Comparison of ENCODE assay signal across 24 cellular contexts in the genomic region with DNA sequence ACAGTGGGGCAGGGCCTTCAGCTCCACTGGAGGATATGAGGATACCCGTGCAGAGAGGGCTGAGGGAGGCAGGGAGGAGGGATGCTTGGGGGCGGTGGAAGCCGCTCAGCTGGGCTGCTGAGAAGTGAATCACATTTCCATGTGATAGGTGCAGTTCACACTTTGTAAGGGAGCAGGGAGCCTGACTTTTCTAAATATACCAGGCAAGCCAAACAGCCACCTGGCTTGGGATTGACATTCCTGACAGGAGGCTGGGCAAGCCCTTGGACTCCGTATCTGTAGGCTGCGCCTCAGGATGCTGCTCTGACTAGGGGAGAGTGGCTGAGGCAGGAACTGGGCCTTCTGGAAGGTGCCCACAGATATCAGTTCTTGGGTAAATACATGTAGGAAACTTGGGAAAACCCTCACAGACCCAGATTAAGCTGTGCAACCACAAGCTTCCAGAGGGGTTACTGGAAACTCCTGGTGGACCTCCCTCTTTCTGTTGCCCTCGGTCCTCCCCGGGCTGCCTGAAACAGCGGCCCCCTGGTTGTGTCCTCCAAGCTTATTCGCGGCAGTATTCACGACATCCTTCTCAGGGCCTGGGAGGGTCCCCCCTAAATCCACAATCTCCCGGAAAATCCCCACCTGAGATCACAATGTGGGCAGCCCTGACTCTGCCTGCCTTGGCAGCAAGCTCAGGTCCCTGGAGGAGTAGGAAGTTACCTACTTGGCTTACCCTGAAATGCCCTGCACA. TPM values are rescaled to one million over a fixed set of nuclear protein-coding genes. Genes with fewer than 3 reads are reported as not detected.
"Had no signal": no experiment of that assay in that cellular context is flagged by ENCODE, and none has a peak within 500 bp of the region (broad histone marks: within the 10 kb centered on the region; RNA-seq: fewer than 3 reads in every experiment).

No MANE protein-coding gene starts in this region.

- H3K4me3 ChIP-seq: dorsolateral prefrontal cortex, gastroesophageal sphincter, hepatocyte, lung, suprapubic skin, transverse colon, uterus had no signal

- H3K36me3 Mint-ChIP-seq: activated naive CD8-positive, alpha-beta T cell; mesothelial cell of epicardium had no signal

- H3K4me2 ChIP-seq: hepatocyte had no signal

- H3K4me1 ChIP-seq: suprapubic skin, transverse colon, uterus had no signal

- DNase-seq: activated CD4-positive, alpha-beta T cell treated with anti-CD3 and anti-CD28 coated beads, Interleukin-2, amount 50 U/mL, for 48 hours; activated gamma-delta T cell treated with Interleukin-2 at 50 U/mL for 16 hours; activated T-cell treated with anti-CD3 and anti-CD28 coated beads for 4 hours; central memory CD4-positive, alpha-beta T cell; left cardiac atrium; right cardiac atrium; stimulated activated CD4-positive, alpha-beta T cell treated with anti-CD3 and anti-CD28 coated beads, Interleukin-15, amount 100 ng/mL, for 24 hours; stimulated activated CD4-positive, alpha-beta T cell treated with anti-CD3 and anti-CD28 coated beads, Interleukin-2, amount 100 ng/mL, for 48 hours; stimulated activated naive CD8-positive, alpha-beta T cell treated with anti-CD3 and anti-CD28 coated beads, Interleukin-15, amount 100 ng/mL, for 72 hours; SW 1271; T-helper 2 cell; transverse colon; uterus had no signal

- ATAC-seq: gastroesophageal sphincter; stimulated activated naive CD8-positive, alpha-beta T cell treated with anti-CD3 and anti-CD28 coated beads, Interleukin-15, amount 100 ng/mL, for 72 hours had no signal

- H3K36me3 ChIP-seq: gastroesophageal sphincter, suprapubic skin, transverse colon, uterus had no signal

- H3K27me3 ChIP-seq: dorsolateral prefrontal cortex, gastroesophageal sphincter, hepatocyte, suprapubic skin, transverse colon, uterus had no signal

- H3K27ac ChIP-seq: gastroesophageal sphincter, hepatocyte, suprapubic skin, transverse colon, uterus, VCaP had no signal

- H3K9me3 Mint-ChIP-seq: activated T-helper 1 cell treated with anti-CD3 and anti-CD28 coated beads, Interleukin-12 subunit alpha, Interleukin-12 subunit beta, Interleukin-2, Interleukin-4 antibody, amounts not matched to agents 30 ng/mL and 10 ng/mL and 1 ng/mL, durations not matched to agents 14 hours and 24 hours and 36 hours; mesothelial cell of epicardium; nephron; stimulated activated naive CD8-positive, alpha-beta T cell treated with anti-CD3 and anti-CD28 coated beads, Interleukin-15, amount 100 ng/mL, for 72 hours had no signal

- H2AFZ ChIP-seq: hepatocyte had no signal

- H3K27ac Mint-ChIP-seq: activated naive CD8-positive, alpha-beta T cell; activated T-helper 1 cell treated with anti-CD3 and anti-CD28 coated beads, Interleukin-12 subunit alpha, Interleukin-12 subunit beta, Interleukin-2, Interleukin-4 antibody, amounts not matched to agents 30 ng/mL and 10 ng/mL and 1 ng/mL, durations not matched to agents 14 hours and 24 hours and 36 hours; mesothelial cell of epicardium; nephron; progenitor cell of endocrine pancreas had no signal

- H3K9me3 ChIP-seq: gastroesophageal sphincter, suprapubic skin, transverse colon, uterus had no signal

RNA-seq across cellular contexts. Expression of a gene that starts 33.0 kb away (rescaled TPM):
- total RNA-seq: activated T-helper 1 cell treated with anti-CD3 and anti-CD28 coated beads, Interleukin-12 subunit alpha, Interleukin-12 subunit beta, Interleukin-2, Interleukin-4 antibody, amounts not matched to agents 30 ng/mL and 10 ng/mL and 1 ng/mL, durations not matched to agents 14 hours and 24 hours and 36 hours had no signal
